ENCODE assay signal across 26 cellular contexts in genomic region chr6:48229849-48230248, GRCh38.
"Had no signal": no experiment of that assay in that cellular context is flagged by ENCODE, and none has a peak within 500 bp of the region (broad histone marks: within the 10 kb centered on the region; RNA-seq: fewer than 3 reads in every experiment).

No MANE protein-coding gene starts in this region.

- H3K9me3 ChIP-seq: MG63, Peyer's patch had no signal

- DNase-seq: activated CD4-positive, alpha-beta memory T cell treated with anti-CD3 and anti-CD28 coated beads, Interleukin-2, amount 10 ng/mL, durations not matched to agents 7 days and 5 days; activated CD4-positive, alpha-beta T cell treated with anti-CD3 and anti-CD28 coated beads for 36 hours; activated CD4-positive, alpha-beta T cell treated with anti-CD3 and anti-CD28 coated beads, Interleukin-2, amount 50 U/mL, for 1 hour; activated CD8-positive, alpha-beta memory T cell treated with anti-CD3 and anti-CD28 coated beads, Interleukin-2, amount 50 U/mL, for 4 hours; activated effector memory CD4-positive, alpha-beta T cell treated with Interleukin-2 at 50 U/mL for 16 hours; activated naive CD4-positive, alpha-beta T cell; activated T-cell treated with anti-CD3 and anti-CD28 coated beads, Interleukin-2, amount 50 U/mL, for 24 hours; amygdala; brain microvascular endothelial cell; cerebellar nuclear complex; KG1; MG63; NCI-H1105; NCI-H1436; NCI-H187; NCI-H2081; NCI-H69; NK-92 treated with Interleukin-12 subunit alpha and Interleukin-12 subunit beta, amount 100 ng/mL, for 24 hours; OCI-M1; Peyer's patch; SHP77 treated with DMSO at 0.1 percent for 48 hours; T-helper 1 cell; WERI-Rb-1 had no signal

- H3K27me3 ChIP-seq: brain microvascular endothelial cell, MG63, Peyer's patch had no signal

- H3K9me3 Mint-ChIP-seq: activated T-helper 1 cell treated with anti-CD3 and anti-CD28 coated beads, Interleukin-12 subunit alpha, Interleukin-12 subunit beta, Interleukin-2, Interleukin-4 antibody, amounts not matched to agents 30 ng/mL and 10 ng/mL and 1 ng/mL, durations not matched to agents 14 hours and 24 hours and 36 hours had no signal

- H3K27ac Mint-ChIP-seq: activated CD4-positive, alpha-beta memory T cell treated with anti-CD3 and anti-CD28 coated beads, Interleukin-2, amount 10 ng/mL, durations not matched to agents 7 days and 5 days; activated CD4-positive, alpha-beta T cell treated with anti-CD3 and anti-CD28 coated beads for 36 hours; activated naive CD4-positive, alpha-beta T cell treated with anti-CD3 and anti-CD28 coated beads, Interleukin-2, amount 50 U/mL, for 24 hours; activated T-cell treated with anti-CD3 and anti-CD28 coated beads, Interleukin-2, amount 50 U/mL, for 24 hours; activated T-helper 1 cell treated with anti-CD3 and anti-CD28 coated beads, Interleukin-12 subunit alpha, Interleukin-12 subunit beta, Interleukin-2, Interleukin-4 antibody, amounts not matched to agents 30 ng/mL and 10 ng/mL and 1 ng/mL, durations not matched to agents 14 hours and 24 hours and 36 hours had no signal

- ATAC-seq: activated CD4-positive, alpha-beta T cell treated with anti-CD3 and anti-CD28 coated beads for 36 hours had no signal

- H3K4me3 Mint-ChIP-seq: activated CD4-positive, alpha-beta memory T cell treated with anti-CD3 and anti-CD28 coated beads, Interleukin-2, amount 10 ng/mL, durations not matched to agents 7 days and 5 days; activated CD4-positive, alpha-beta T cell treated with anti-CD3 and anti-CD28 coated beads for 36 hours; activated naive CD4-positive, alpha-beta T cell treated with anti-CD3 and anti-CD28 coated beads, Interleukin-2, amount 50 U/mL, for 24 hours; activated T-cell treated with anti-CD3 and anti-CD28 coated beads, Interleukin-2, amount 50 U/mL, for 24 hours; activated T-helper 1 cell treated with anti-CD3 and anti-CD28 coated beads, Interleukin-12 subunit alpha, Interleukin-12 subunit beta, Interleukin-2, Interleukin-4 antibody, amounts not matched to agents 30 ng/mL and 10 ng/mL and 1 ng/mL, durations not matched to agents 14 hours and 24 hours and 36 hours had no signal

- H3K36me3 ChIP-seq: brain microvascular endothelial cell, MG63, Peyer's patch, WERI-Rb-1 had no signal

- H3K4me1 ChIP-seq: Peyer's patch had no signal

- H3K27ac ChIP-seq: brain microvascular endothelial cell, Peyer's patch, RWPE1, WERI-Rb-1 had no signal

- H3K27me3 Mint-ChIP-seq: activated CD4-positive, alpha-beta memory T cell treated with anti-CD3 and anti-CD28 coated beads, Interleukin-2, amount 10 ng/mL, durations not matched to agents 7 days and 5 days; activated CD4-positive, alpha-beta T cell treated with anti-CD3 and anti-CD28 coated beads for 36 hours; activated naive CD4-positive, alpha-beta T cell treated with anti-CD3 and anti-CD28 coated beads, Interleukin-2, amount 50 U/mL, for 24 hours; activated T-cell treated with anti-CD3 and anti-CD28 coated beads, Interleukin-2, amount 50 U/mL, for 24 hours had no signal

- H3K4me1 Mint-ChIP-seq: activated CD4-positive, alpha-beta memory T cell treated with anti-CD3 and anti-CD28 coated beads, Interleukin-2, amount 10 ng/mL, durations not matched to agents 7 days and 5 days; activated CD4-positive, alpha-beta T cell treated with anti-CD3 and anti-CD28 coated beads for 36 hours; activated naive CD4-positive, alpha-beta T cell treated with anti-CD3 and anti-CD28 coated beads, Interleukin-2, amount 50 U/mL, for 24 hours had no signal

- H3K36me3 Mint-ChIP-seq: activated naive CD4-positive, alpha-beta T cell treated with anti-CD3 and anti-CD28 coated beads, Interleukin-2, amount 50 U/mL, for 24 hours had no signal

- H3K4me3 ChIP-seq: MG63, Peyer's patch had no signal
